In genomic region chr22:37333724-37334460, GRCh38 we compare ENCODE assay signal across 19 cellular contexts. TPM values are rescaled to one million over a fixed set of nuclear protein-coding genes. Genes with fewer than 3 reads are reported as not detected.
DNase-seq lines count a peak whose midpoint lies in the region; ATAC-seq lines count a peak whose summit lies in the region.
"Had no signal": no experiment of that assay in that cellular context is flagged by ENCODE, and none has a peak within 500 bp of the region (broad histone marks: within the 10 kb centered on the region; RNA-seq: fewer than 3 reads in every experiment).

No MANE protein-coding gene starts in this region.

- H3K4me1 Mint-ChIP-seq in stimulated activated naive CD8-positive, alpha-beta T cell treated with anti-CD3 and anti-CD28 coated beads, Interleukin-15, amount 100 ng/mL, for 72 hours = peaks cover 19% of the 10 kb centered on the region
- peaks cover 12% of the 10 kb centered on the region for H3K4me1 Mint-ChIP-seq in activated naive CD8-positive, alpha-beta T cell treated with anti-CD3 and anti-CD28 coated beads, Interleukin-2, amount 50 U/mL, for 24 hours

- no peaks in the 10 kb centered on the region for H3K9me3 ChIP-seq in iPS-15b (ENCODE audit: control insufficient read depth, insufficient read depth, low read length)
- H3K9me3 ChIP-seq: Caco-2, uterus had no signal

- H3K36me3 Mint-ChIP-seq in activated naive CD8-positive, alpha-beta T cell treated with anti-CD3 and anti-CD28 coated beads, Interleukin-2, amount 50 U/mL, for 24 hours (ENCODE audit: low read depth) = no peaks in the 10 kb centered on the region

- DNase-seq in stimulated activated naive CD8-positive, alpha-beta T cell treated with anti-CD3 and anti-CD28 coated beads, Interleukin-15, amount 100 ng/mL, for 72 hours = no peak
- DNase-seq in stimulated activated naive CD8-positive, alpha-beta T cell treated with anti-CD3 and anti-CD28 coated beads, Interleukin-15, Interleukin-2, amounts not matched to agents 100 U/mL and 50 U/mL, for 24 hours = no peak
- DNase-seq in activated naive CD8-positive, alpha-beta T cell treated with anti-CD3 and anti-CD28 coated beads, Interleukin-2, amount 50 U/mL, for 24 hours = no peak
- DNase-seq in left cardiac atrium = no peak
- no peak for DNase-seq in NCI-H2227 (lab: John Stamatoyannopoulos, UW; ENCODE audit: unreplicated experiment)
- no peak for DNase-seq in NCI-H187 treated with DMSO at 0.1 percent for 48 hours (lab: John Stamatoyannopoulos, UW)
- DNase-seq: activated CD4-positive, alpha-beta T cell treated with anti-CD3 and anti-CD28 coated beads, Interleukin-2, amount 50 U/mL, for 48 hours; amniotic stem cell; Caco-2; NCI-H446; posterior cingulate gyrus; stimulated activated CD4-positive, alpha-beta T cell treated with anti-CD3 and anti-CD28 coated beads, Interleukin-4, amount 100 ng/mL, for 1 hour; substantia nigra; T-helper 1 cell; uterus had no signal

- peak overlapping the region; percentile 71 for H3K4me3 ChIP-seq in iPS-15b (ENCODE audit: low read depth, low read length)
- H3K4me3 ChIP-seq: skin epidermis, uterus had no signal

- no peak overlapping the region for H3K9ac ChIP-seq in iPS-15b (ENCODE audit: low read depth, low read length)

- peaks cover 16% of the 10 kb centered on the region for H3K27me3 ChIP-seq in iPS-15b (ENCODE audit: control insufficient read depth, insufficient read depth, low read length)

- no peaks in the 10 kb centered on the region for H3K36me3 ChIP-seq in iPS-15b (ENCODE audit: control insufficient read depth, insufficient read depth, low read length)
- H3K36me3 ChIP-seq: uterus had no signal

- no peak for ATAC-seq in stimulated activated naive CD8-positive, alpha-beta T cell treated with anti-CD3 and anti-CD28 coated beads, Interleukin-15, amount 100 ng/mL, for 72 hours
- no peak for ATAC-seq in stimulated activated naive CD8-positive, alpha-beta T cell treated with anti-CD3 and anti-CD28 coated beads, Interleukin-15, Interleukin-2, amounts not matched to agents 100 U/mL and 50 U/mL, for 24 hours
- ATAC-seq in activated naive CD8-positive, alpha-beta T cell treated with anti-CD3 and anti-CD28 coated beads, Interleukin-2, amount 50 U/mL, for 24 hours = no peak
- ATAC-seq in left cardiac atrium = no peak
- no peak for ATAC-seq in HG03175 (IDR thresholded peaks at IDR 0.05; ENCODE audit: unreplicated experiment)

- H3K27ac Mint-ChIP-seq in stimulated activated naive CD8-positive, alpha-beta T cell treated with anti-CD3 and anti-CD28 coated beads, Interleukin-15, amount 100 ng/mL, for 72 hours = no peak overlapping the region
- H3K27ac Mint-ChIP-seq in activated naive CD8-positive, alpha-beta T cell treated with anti-CD3 and anti-CD28 coated beads, Interleukin-2, amount 50 U/mL, for 24 hours = no peak overlapping the region

- H3K27me3 Mint-ChIP-seq in stimulated activated naive CD8-positive, alpha-beta T cell treated with anti-CD3 and anti-CD28 coated beads, Interleukin-15, amount 100 ng/mL, for 72 hours = peaks cover 81% of the 10 kb centered on the region
- peaks cover 53% of the 10 kb centered on the region for H3K27me3 Mint-ChIP-seq in activated naive CD8-positive, alpha-beta T cell treated with anti-CD3 and anti-CD28 coated beads, Interleukin-2, amount 50 U/mL, for 24 hours

- peaks cover 2% of the 10 kb centered on the region for H3K4me1 ChIP-seq in iPS-15b (ENCODE audit: control insufficient read depth, insufficient read depth, low read length)
- H3K4me1 ChIP-seq: uterus had no signal

- peak overlapping the region; percentile 29 to 43 for H3K4me3 Mint-ChIP-seq in stimulated activated naive CD8-positive, alpha-beta T cell treated with anti-CD3 and anti-CD28 coated beads, Interleukin-15, amount 100 ng/mL, for 72 hours
- peak overlapping the region; percentile 8 for H3K4me3 Mint-ChIP-seq in activated naive CD8-positive, alpha-beta T cell treated with anti-CD3 and anti-CD28 coated beads, Interleukin-2, amount 50 U/mL, for 24 hours

- H3K9me3 Mint-ChIP-seq in stimulated activated naive CD8-positive, alpha-beta T cell treated with anti-CD3 and anti-CD28 coated beads, Interleukin-15, amount 100 ng/mL, for 72 hours = no peaks in the 10 kb centered on the region
- H3K9me3 Mint-ChIP-seq in activated naive CD8-positive, alpha-beta T cell treated with anti-CD3 and anti-CD28 coated beads, Interleukin-2, amount 50 U/mL, for 24 hours = no peaks in the 10 kb centered on the region

- intact Hi-C loops in left cardiac atrium (cut with DNase I) = no loop called here

RNA-seq across cellular contexts. Expression of gene CYTH4, which starts 51.6 kb away (rescaled TPM):
- total RNA-seq in left cardiac atrium = 10 to 100 TPM; 12.7 to 15.3 TPM
- total RNA-seq: Caco-2, G401 had no signal
